In the genomic region with DNA sequence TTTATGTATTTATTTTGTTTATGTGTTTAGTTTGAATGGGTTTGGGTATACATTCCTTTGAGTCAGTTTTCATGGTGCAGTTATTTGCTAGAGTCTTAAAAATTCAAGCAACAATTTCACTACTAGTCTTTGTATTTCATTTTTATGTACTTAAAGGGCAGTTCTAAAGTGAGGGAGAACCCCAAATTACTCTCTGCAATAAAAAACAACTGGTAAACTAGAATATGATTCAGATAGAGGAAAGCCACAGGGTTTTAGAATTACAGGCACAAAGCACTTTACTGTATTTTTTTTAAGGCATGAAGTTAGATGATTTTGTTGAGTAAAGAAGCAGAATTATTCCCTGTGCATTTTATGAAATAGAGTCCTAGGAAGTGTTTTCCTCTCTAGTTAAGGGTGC, we compare ENCODE assay signal across 25 cellular contexts.
"Had no signal": no experiment of that assay in that cellular context is flagged by ENCODE, and none has a peak within 500 bp of the region (broad histone marks: within the 10 kb centered on the region; RNA-seq: fewer than 3 reads in every experiment).

No MANE protein-coding gene starts in this region.

- H3K9me3 Mint-ChIP-seq: dendritic cell treated with granulocyte-macrophage colony-stimulating factor and Interleukin-4, amounts not matched to agents 40 ng/mL and 50 ng/mL, for 4 days; endodermal cell; naive thymus-derived CD8-positive, alpha-beta T cell; stimulated activated memory B cell treated with anti-CD40 and anti-IgM and Interleukin-4, amounts not matched to agents 10 μg/mL and 1 μg/mL and 100 μg/mL, for 72 hours; stimulated activated naive CD8-positive, alpha-beta T cell treated with anti-CD3 and anti-CD28 coated beads, Interleukin-15, Interleukin-2, amounts not matched to agents 100 ng/mL and 50 ng/mL, for 24 hours had no signal

- H3K27me3 ChIP-seq: gastrocnemius medialis, ovary, sigmoid colon, suprapubic skin, transverse colon, upper lobe of right lung, uterus had no signal

- H3K4me3 ChIP-seq: gastrocnemius medialis, lower lobe of right lung, ovary, psoas muscle, sigmoid colon, suprapubic skin, transverse colon, upper lobe of right lung, uterus had no signal

- H3K4me3 Mint-ChIP-seq: dendritic cell treated with granulocyte-macrophage colony-stimulating factor and Interleukin-4, amounts not matched to agents 40 ng/mL and 50 ng/mL, for 4 days; endodermal cell; naive thymus-derived CD8-positive, alpha-beta T cell; stimulated activated memory B cell treated with anti-CD40 and anti-IgM and Interleukin-4, amounts not matched to agents 10 μg/mL and 1 μg/mL and 100 μg/mL, for 72 hours; stimulated activated naive CD8-positive, alpha-beta T cell treated with anti-CD3 and anti-CD28 coated beads, Interleukin-15, Interleukin-2, amounts not matched to agents 100 ng/mL and 50 ng/mL, for 24 hours had no signal

- H3K27ac Mint-ChIP-seq: dendritic cell treated with granulocyte-macrophage colony-stimulating factor and Interleukin-4, amounts not matched to agents 40 ng/mL and 50 ng/mL, for 4 days; endodermal cell; stimulated activated naive CD8-positive, alpha-beta T cell treated with anti-CD3 and anti-CD28 coated beads, Interleukin-15, Interleukin-2, amounts not matched to agents 100 ng/mL and 50 ng/mL, for 24 hours had no signal

- DNase-seq: effector CD8-positive, alpha-beta T cell; endodermal cell; foreskin fibroblast; gastrocnemius medialis; head of caudate nucleus; left ventricle myocardium superior; lower lobe of right lung; naive thymus-derived CD8-positive, alpha-beta T cell; occipital lobe; ovary; posterior cingulate gyrus; psoas muscle; sigmoid colon; stimulated activated CD4-positive, alpha-beta T cell treated with anti-CD3 and anti-CD28 coated beads, Interleukin-2, amount 100 ng/mL, for 24 hours; stimulated activated CD4-positive, alpha-beta T cell treated with anti-CD3 and anti-CD28 coated beads, Interleukin-4, amount 100 ng/mL, for 24 hours; transverse colon; upper lobe of right lung; uterus had no signal

- H3K27ac ChIP-seq: epithelial cell of prostate, lower lobe of right lung, ovary, psoas muscle, sigmoid colon, suprapubic skin, transverse colon, upper lobe of right lung, uterus had no signal

- H3K27me3 Mint-ChIP-seq: dendritic cell treated with granulocyte-macrophage colony-stimulating factor and Interleukin-4, amounts not matched to agents 40 ng/mL and 50 ng/mL, for 4 days; naive thymus-derived CD8-positive, alpha-beta T cell; stimulated activated memory B cell treated with anti-CD40 and anti-IgM and Interleukin-4, amounts not matched to agents 10 μg/mL and 1 μg/mL and 100 μg/mL, for 72 hours; stimulated activated naive CD8-positive, alpha-beta T cell treated with anti-CD3 and anti-CD28 coated beads, Interleukin-15, Interleukin-2, amounts not matched to agents 100 ng/mL and 50 ng/mL, for 24 hours had no signal

- H3K9me3 ChIP-seq: gastrocnemius medialis, lower lobe of right lung, ovary, psoas muscle, sigmoid colon, suprapubic skin, transverse colon, upper lobe of right lung, uterus had no signal

- H3K36me3 ChIP-seq: gastrocnemius medialis, lower lobe of right lung, ovary, sigmoid colon, suprapubic skin, transverse colon, upper lobe of right lung, uterus had no signal

- ATAC-seq: esophagus mucosa; gastrocnemius medialis; left ventricle myocardium superior; naive thymus-derived CD8-positive, alpha-beta T cell; psoas muscle; right cardiac atrium; stimulated activated memory B cell treated with anti-CD40 and anti-IgM and Interleukin-4, amounts not matched to agents 10 μg/mL and 1 μg/mL and 100 μg/mL, for 72 hours; upper lobe of right lung had no signal
